Comparison of ENCODE assay signal across 8 cellular contexts in genomic region chr19:15555759-15556633, GRCh38. TPM values are rescaled to one million over a fixed set of nuclear protein-coding genes. Genes with fewer than 3 reads are reported as not detected.
DNase-seq lines count a peak whose midpoint lies in the region; ATAC-seq and TF ChIP-seq lines count a peak whose summit lies in the region.

No MANE protein-coding gene starts in this region.

- TF ChIP-seq CTCF in DOHH2 (IDR thresholded peaks at IDR 0.05; ENCODE audit: low read depth, low read length, poor library complexity, severe bottlenecking) (peak; percentile 75), omental fat pad (IDR thresholded peaks at IDR 0.05) (peak in 2 of 3 donors; percentile 37 to 66)

- no peaks in the 10 kb centered on the region for H3K36me3 ChIP-seq in DOHH2 (ENCODE audit: control insufficient read depth, low read length)

- peak overlapping the region; percentile 72 for H3K4me3 ChIP-seq in DOHH2 (ENCODE audit: low read length)

- H3F3A ChIP-seq in DOHH2 (ENCODE audit: control insufficient read depth, insufficient read depth): no peaks in the 10 kb centered on the region

- DNase-seq in HCEC 1CT (peak; percentile 84), NAMALWA (ENCODE audit: low spot score) (peak; percentile 97), SK-N-DZ (ENCODE audit: low spot score) (peak; percentile 84), globus pallidus (ENCODE audit: low spot score) (peak; percentile 83), omental fat pad (ENCODE audit: low spot score) (peak; percentile 90), superior temporal gyrus (ENCODE audit: extremely low spot score) (peak; percentile 91)
- DNase-seq in activated naive CD4-positive, alpha-beta T cell treated with Interleukin-2 at 50 U/mL for 16 hours: peak; percentile 98

- H4K20me1 ChIP-seq in DOHH2 (ENCODE audit: control insufficient read depth, insufficient read depth, low read depth, low read length): no peaks in the 10 kb centered on the region

- peaks cover 12% of the 10 kb centered on the region for H3K27me3 ChIP-seq in DOHH2 (ENCODE audit: control insufficient read depth, low read length)

- peaks cover 9% of the 10 kb centered on the region for H3K4me1 ChIP-seq in DOHH2 (ENCODE audit: control insufficient read depth, low read length)

- ATAC-seq in omental fat pad (ENCODE audit: low FRiP score): peak; percentile 96

- peak overlapping the region; percentile 88 for H3K4me2 ChIP-seq in DOHH2 (ENCODE audit: low read length)

- H3K9me2 ChIP-seq in DOHH2 (replicated peaks; ENCODE audit: control insufficient read depth, low read length): no peaks in the 10 kb centered on the region

- H3K27ac ChIP-seq in DOHH2 (ENCODE audit: low read depth, low read length): no peak overlapping the region

- H3K79me2 ChIP-seq in DOHH2 (ENCODE audit: control insufficient read depth, low read length): no peaks in the 10 kb centered on the region

- H3K9me3 ChIP-seq in DOHH2 (ENCODE audit: control insufficient read depth, insufficient read depth, low read length): no peaks in the 10 kb centered on the region

RNA-seq across cellular contexts. Expression of gene CYP4F22, which starts 47.7 kb away (rescaled TPM):
- not detected in 2 replicates for polyA plus RNA-seq in SK-N-DZ (2014; cell fraction: cytosol; rRNA removed)
- not detected in 2 replicates for polyA plus RNA-seq in SK-N-DZ (2014; cell fraction: nucleus; rRNA removed)
- total RNA-seq in omental fat pad: 1 to 10 TPM in 1 of 4 donors, under 1 TPM in 1, not detected in 2; 0.36 to 1.3 TPM

RNA-seq across cellular contexts. Expression of gene CYP4F8, which starts 59.0 kb away (rescaled TPM):
- polyA plus RNA-seq in SK-N-DZ (2014; cell fraction: cytosol; rRNA removed): not detected in 2 replicates
- not detected in 2 replicates for polyA plus RNA-seq in SK-N-DZ (2014; cell fraction: nucleus; rRNA removed)
- total RNA-seq in omental fat pad: not detected
